ENCODE assay signal across 13 cellular contexts in genomic region chr1:243236604-243237252, GRCh38. TPM values are rescaled to one million over a fixed set of nuclear protein-coding genes. Genes with fewer than 3 reads are reported as not detected.
DNase-seq lines count a peak whose midpoint lies in the region; ATAC-seq lines count a peak whose summit lies in the region.
"Had no signal": no experiment of that assay in that cellular context is flagged by ENCODE, and none has a peak within 500 bp of the region (broad histone marks: within the 10 kb centered on the region; RNA-seq: fewer than 3 reads in every experiment).

No MANE protein-coding gene starts in this region.

- H3K4me1 ChIP-seq in GM23248 (ENCODE audit: insufficient read depth) = peaks cover 32% of the 10 kb centered on the region

- H3K9ac ChIP-seq in GM23248 = 0 out of 2 replicates have a peak overlapping the region, but pooled peaks have one; percentile 2

- H3K9me3 ChIP-seq in GM23248 (ENCODE audit: low read depth) = no peaks in the 10 kb centered on the region

- DNase-seq in GM23248 = no peak
- DNase-seq in naive B cell = no peak
- DNase-seq in SKM-1 treated with dmso at 0.1 percent for 144 hours (lab: John Stamatoyannopoulos, UW; ENCODE audit: unreplicated experiment) = no peak
- no peak for DNase-seq in H7
- DNase-seq: activated CD4-positive, alpha-beta T cell treated with anti-CD3 and anti-CD28 coated beads for 1 hour; activated effector memory CD4-positive, alpha-beta T cell treated with anti-CD3 and anti-CD28 coated beads, Interleukin-2, amount 50 U/mL, for 16 hours; natural killer cell; NCI-H1048; substantia nigra had no signal

- no peaks in the 10 kb centered on the region for H3K9me2 ChIP-seq in GM23248 (ENCODE audit: insufficient read depth)

- peaks cover 10% of the 10 kb centered on the region for H3K36me3 ChIP-seq in GM23248 (ENCODE audit: low read depth)
- no peaks in the 10 kb centered on the region for H3K36me3 ChIP-seq in H7 (replicated peaks; ENCODE audit: control insufficient read depth, insufficient read depth, low read length)

- peak overlapping the region in 3 of 8 donors; percentile 0 to 47 (median 32) for H3K4me3 Mint-ChIP-seq in naive B cell
- H3K4me3 Mint-ChIP-seq: natural killer cell had no signal

- H3K27ac ChIP-seq in GM23248 = 0 out of 2 replicates have a peak overlapping the region, but pooled peaks have one; percentile 4

- peaks cover 20 to 24% of the 10 kb centered on the region in 2 donors for H3K36me3 Mint-ChIP-seq in naive B cell

- H2AFZ ChIP-seq in GM23248 = no peak overlapping the region

- H3K4me1 Mint-ChIP-seq in naive B cell = peaks cover 28 to 40% (median 29%) of the 10 kb centered on the region in 3 donors
- H3K4me1 Mint-ChIP-seq: natural killer cell had no signal

- H3K4me3 ChIP-seq in GM23248 (no peak overlapping the region), H7 (ENCODE audit: insufficient read depth, low read depth, low read length) (no peak overlapping the region)

- H3K9me3 Mint-ChIP-seq in naive B cell = peaks cover 0 to 20% (median 12%) of the 10 kb centered on the region in 7 donors

- in situ Hi-C loops in GM23248 (cut with MboI) = no loop called here

- H3K79me2 ChIP-seq in GM23248 (ENCODE audit: insufficient read depth) = peaks cover 100% of the 10 kb centered on the region

- ATAC-seq in GM18517 (IDR thresholded peaks at IDR 0.05; ENCODE audit: unreplicated experiment) (peak; percentile 84), HG03565 (IDR thresholded peaks at IDR 0.05; ENCODE audit: unreplicated experiment) (peak; percentile 70), naive B cell (ENCODE audit: low read depth in 2 of 2) (no peak), GM19463 (IDR thresholded peaks at IDR 0.05; ENCODE audit: unreplicated experiment) (no peak), GM19023 (IDR thresholded peaks at IDR 0.05; ENCODE audit: unreplicated experiment) (no peak)
- ATAC-seq: natural killer cell had no signal

- H3K27me3 ChIP-seq in GM23248 (replicated peaks; ENCODE audit: insufficient read depth) (no peaks in the 10 kb centered on the region), H7 (ENCODE audit: control insufficient read depth, insufficient read depth, low read length) (no peaks in the 10 kb centered on the region)

- H3K4me2 ChIP-seq in GM23248 (ENCODE audit: unreplicated experiment) = no peak overlapping the region

- H3F3A ChIP-seq in GM23248 (ENCODE audit: insufficient read depth) = peaks cover 53% of the 10 kb centered on the region; the same call in 1 of the 2 replicates

- H3K27ac Mint-ChIP-seq in naive B cell = peak overlapping the region in 5 of 6 donors; percentile 28 to 77 (median 52)
- H3K27ac Mint-ChIP-seq: natural killer cell had no signal

- WGBS in GM23248 (ENCODE audit: low coverage in 1 of 2, low lambda C conversion rate in 2 of 2, missing lambda C conversion rate in 2 of 2), 2 experiments = 66 to 73% methylated on average over 4 of the region's 4 CpGs

- no peaks in the 10 kb centered on the region for H3K27me3 Mint-ChIP-seq in naive B cell

- H4K20me1 ChIP-seq in GM23248 (ENCODE audit: insufficient read depth) = peaks cover 15% of the 10 kb centered on the region

RNA-seq across cellular contexts. Expression of gene CEP170, which starts 18.4 kb away (rescaled TPM):
- total RNA-seq in GM23248 (2014; rRNA removed; shearing (Covaris generic)) = 81.0 and 89.8 TPM in 2 replicates
- 55.4 and 56.7 TPM in 2 replicates for polyA plus RNA-seq in GM23248 (2016; fragmentation: Nextera tagmentation; extraction: Ambion mirVana)
- polyA plus RNA-seq in naive B cell (ENCODE audit: low read depth in 6 of 6) = 10 to 100 TPM; 16.6 to 36.0 (median 23.2) TPM
- total RNA-seq in H7 (2014; rRNA removed; shearing (Covaris generic)) = 113 and 157 TPM in 2 replicates

RNA-seq across cellular contexts. Expression of gene SDCCAG8, which starts 19.1 kb away (rescaled TPM):
- 29.4 and 69.4 TPM in 2 replicates for total RNA-seq in GM23248 (2014; rRNA removed; shearing (Covaris generic))
- polyA plus RNA-seq in GM23248 (2016; fragmentation: Nextera tagmentation; extraction: Ambion mirVana) (41.9 and 45.3 TPM in 2 replicates), naive B cell (ENCODE audit: low read depth in 6 of 6) (10 to 100 TPM; 42.9 to 60.7 (median 53.0) TPM)
- 145 and 166 TPM in 2 replicates for total RNA-seq in H7 (2014; rRNA removed; shearing (Covaris generic))

Comparison
In these comparisons a context has a peak if more than half of its experiments do, and no peak if none do; other contexts are left out.
1. ATAC-seq: peak in GM18517 (single experiment) and HG03565 (single experiment); none in naive B cell (0 of 2), GM19463 (single experiment) and GM19023 (single experiment).